Comparison of ENCODE assay signal across 9 cellular contexts in genomic region chr14:99231850-99232401, GRCh38. TPM values are rescaled to one million over a fixed set of nuclear protein-coding genes. Genes with fewer than 3 reads are reported as not detected.
DNase-seq lines count a peak whose midpoint lies in the region; ATAC-seq, FAIRE-seq and TF ChIP-seq lines count a peak whose summit lies in the region.
"Had no signal": no experiment of that assay in that cellular context is flagged by ENCODE, and none has a peak within 500 bp of the region (broad histone marks: within the 10 kb centered on the region; RNA-seq: fewer than 3 reads in every experiment).

No MANE protein-coding gene starts in this region.

- TF ChIP-seq POLR2A in H54 (IDR thresholded peaks at IDR 0.05; ENCODE audit: low read depth, low read length) = no peak

- H3K36me3 Mint-ChIP-seq in T-helper 2 cell treated with Interferon-gamma antibody and Interleukin-4, amounts not matched to agents 5 μg/mL and 100 μg/mL, for 36 hours (ENCODE audit: low read depth) = peaks cover 64% of the 10 kb centered on the region

- no peaks in the 10 kb centered on the region for H3K27me3 Mint-ChIP-seq in T-helper 2 cell treated with Interferon-gamma antibody and Interleukin-4, amounts not matched to agents 5 μg/mL and 100 μg/mL, for 36 hours (ENCODE audit: low read depth)

- peak; percentile 51 for DNase-seq in H4 (ENCODE audit: low spot score)
- DNase-seq in T-helper 2 cell treated with Interferon-gamma antibody and Interleukin-4, amounts not matched to agents 5 μg/mL and 100 μg/mL, for 36 hours (ENCODE audit: low spot score) = no peak
- peak; percentile 11 for DNase-seq in fibroblast of peridontal ligament (ENCODE audit: extremely low read depth)
- peak; percentile 68 for DNase-seq in retina
- no peak for DNase-seq in H54 (ENCODE audit: insufficient read length, low spot score)
- DNase-seq in SHP77 (lab: John Stamatoyannopoulos, UW) = no peak
- no peak for DNase-seq in NCI-H1417 (lab: John Stamatoyannopoulos, UW)
- DNase-seq: mesenchymal stem cell had no signal

- no peak for FAIRE-seq in H54 (lab: Jason Lieb, UNC)

- no peak for ATAC-seq in GM19397 (IDR thresholded peaks at IDR 0.05; ENCODE audit: unreplicated experiment)

- peaks cover 86% of the 10 kb centered on the region for H3K4me1 Mint-ChIP-seq in T-helper 2 cell treated with Interferon-gamma antibody and Interleukin-4, amounts not matched to agents 5 μg/mL and 100 μg/mL, for 36 hours (ENCODE audit: low read depth)

- H3K4me3 Mint-ChIP-seq in T-helper 2 cell treated with Interferon-gamma antibody and Interleukin-4, amounts not matched to agents 5 μg/mL and 100 μg/mL, for 36 hours = peak overlapping the region; percentile 88

- no peaks in the 10 kb centered on the region for H3K9me3 Mint-ChIP-seq in T-helper 2 cell treated with Interferon-gamma antibody and Interleukin-4, amounts not matched to agents 5 μg/mL and 100 μg/mL, for 36 hours

- peak overlapping the region; percentile 84 for H3K27ac Mint-ChIP-seq in T-helper 2 cell treated with Interferon-gamma antibody and Interleukin-4, amounts not matched to agents 5 μg/mL and 100 μg/mL, for 36 hours

RNA-seq across cellular contexts. Expression of gene BCL11B, which starts 40.1 kb away (rescaled TPM):
- 0.90 and 1.4 TPM in 2 replicates for total RNA-seq in H4 (2014; rRNA removed; shearing (Covaris generic))

Comparison
In these comparisons a context has a peak if more than half of its experiments do, and no peak if none do; other contexts are left out.
1. DNase-seq: peak in H4 (single experiment), fibroblast of peridontal ligament (single experiment) and retina (single experiment); none in T-helper 2 cell treated with Interferon-gamma antibody and Interleukin-4, amounts not matched to agents 5 μg/mL and 100 μg/mL, for 36 hours (single experiment), H54 (single experiment), SHP77 (0 of 2) and NCI-H1417 (0 of 3).